In genomic region chr1:155273134-155273982, GRCh38 we compare ENCODE assay signal across 8 cellular contexts. TPM values are rescaled to one million over a fixed set of nuclear protein-coding genes. Genes with fewer than 3 reads are reported as not detected.
DNase-seq lines count a peak whose midpoint lies in the region; ATAC-seq and TF ChIP-seq lines count a peak whose summit lies in the region.

Gene CLK2 (minus strand): TSS chr1:155273504. CDS start chr1:155270977, 2,527 bp downstream.

- H3K27me3 ChIP-seq in OCI-LY3 (ENCODE audit: low read depth, low read length): no peaks in the 10 kb centered on the region

- H4K20me1 ChIP-seq in OCI-LY3 (ENCODE audit: insufficient read depth, low read length): peaks cover 7% of the 10 kb centered on the region; the same call in 1 of the 2 replicates

- H3K4me3 ChIP-seq in OCI-LY3 (ENCODE audit: low read length): peak within 1 kb of the TSS; percentile 92

- H3K27me3 Mint-ChIP-seq in Calu3 (ENCODE audit: unreplicated experiment): no peaks in the 10 kb centered on the region
- no peaks in the 10 kb centered on the region for H3K27me3 Mint-ChIP-seq in mesothelial cell of epicardium (ENCODE audit: low read depth)

- peaks cover 72% of the 10 kb centered on the region for H3K36me3 Mint-ChIP-seq in Calu3 (ENCODE audit: insufficient read depth, unreplicated experiment)
- H3K36me3 Mint-ChIP-seq in mesothelial cell of epicardium: peaks cover 11% of the 10 kb centered on the region

- H3K27ac Mint-ChIP-seq in Calu3 (ENCODE audit: unreplicated experiment): peak within 1 kb of the TSS; percentile 55
- peak within 1 kb of the TSS; percentile 97 for H3K27ac Mint-ChIP-seq in mesothelial cell of epicardium

- ATAC-seq in GM21515 (IDR thresholded peaks at IDR 0.05; ENCODE audit: unreplicated experiment): peak; percentile 68

- intact Hi-C loops in Calu3 (cut with micrococcal nuclease; ENCODE audit: unreplicated experiment): no loop called here

- H3K4me1 Mint-ChIP-seq in Calu3 (ENCODE audit: low read depth, unreplicated experiment) (peaks cover 20% of the 10 kb centered on the region), mesothelial cell of epicardium (peaks cover 30% of the 10 kb centered on the region)

- peak within 1 kb of the TSS; percentile 92 for H3K9ac ChIP-seq in OCI-LY3 (ENCODE audit: low read length)

- in situ Hi-C loops in endometrial microvascular endothelial cells (cut with HindIII; ENCODE audit: inconsistent ontology term, low pct_unique_long_range_greater_than_20kb, low sequenced_read_pairs): no loop called here

- H3K4me3 Mint-ChIP-seq in Calu3 (ENCODE audit: low read depth, unreplicated experiment) (peak within 1 kb of the TSS; percentile 86), mesothelial cell of epicardium (peak within 1 kb of the TSS; percentile 96)

- no peaks in the 10 kb centered on the region for H3K9me3 Mint-ChIP-seq in Calu3 (ENCODE audit: low read depth, unreplicated experiment)
- no peaks in the 10 kb centered on the region for H3K9me3 Mint-ChIP-seq in mesothelial cell of epicardium

- H2AFZ ChIP-seq in OCI-LY3 (ENCODE audit: low read depth, low read length): peak within 1 kb of the TSS; percentile 55

- CTCF ChIA-PET in Calu3 (lab: Charles Lee): interaction anchor here (0.5 to 1.6 kb wide), 10 partner anchors 13 to 559 kb away, joined by 3 to 11 read pairs (median 5); partner anchors contain the start of genes FDPS and KRTCAP2

- peak within 1 kb of the TSS; percentile 91 for H3K4me2 ChIP-seq in OCI-LY3 (ENCODE audit: low read length)

- peaks cover 35% of the 10 kb centered on the region for H3K79me2 ChIP-seq in OCI-LY3 (ENCODE audit: low read length)

- BruUV-seq in Calu3 (replicated peaks; lab: Mats Ljungman, UMichigan): no TSS peak

- H3K36me3 ChIP-seq in OCI-LY3 (replicated peaks; ENCODE audit: low read depth, low read length): peaks cover 30% of the 10 kb centered on the region

- H3K9me3 ChIP-seq in OCI-LY3 (ENCODE audit: insufficient read depth, low read length): no peaks in the 10 kb centered on the region

- peak within 1 kb of the TSS; percentile 71 for H3K27ac ChIP-seq in OCI-LY3 (ENCODE audit: low read length)

- peaks cover 20% of the 10 kb centered on the region for H3K4me1 ChIP-seq in OCI-LY3 (ENCODE audit: low read length)

- TF ChIP-seq CTCF in Calu3 (IDR thresholded peaks at IDR 0.05; ENCODE audit: unreplicated experiment) (no peak), OCI-LY3 (IDR thresholded peaks at IDR 0.05; ENCODE audit: low read depth, low read length) (no peak), mesothelial cell of epicardium (IDR thresholded peaks at IDR 0.05; ENCODE audit: unreplicated experiment) (no peak)

- DNase-seq in Calu3: peak; percentile 99
- peak; percentile 100 for DNase-seq in HuH-7.5 (ENCODE audit: low spot score)
- DNase-seq in activated CD8-positive, alpha-beta memory T cell treated with anti-CD3 and anti-CD28 coated beads, Interleukin-2, amount 50 U/mL, for 4 hours: peak; percentile 98
- DNase-seq in mesothelial cell of epicardium (ENCODE audit: low spot score in 2 of 2, unreplicated experiment in 2 of 2): peak; percentile 88 to 92
- peak; percentile 98 for DNase-seq in stimulated activated CD8-positive, alpha-beta memory T cell treated with anti-CD3 and anti-CD28 coated beads, Interleukin-15, amount 100 ng/mL, for 48 hours (ENCODE audit: low read depth in 2 of 2)

RNA-seq across cellular contexts. Expression of gene CLK2, which starts in this region (rescaled TPM):
- total RNA-seq in Calu3 (2022) (78.5 and 79.4 TPM in 2 replicates), endometrial microvascular endothelial cells (ENCODE audit: inconsistent ontology term) (33.1 TPM), mesothelial cell of epicardium (104 to 108 TPM (median 105 TPM) in 3 replicates)

Comparison
In these comparisons a context has a peak if more than half of its experiments do, and no peak if none do; other contexts are left out.
1. Peak in every context shown above with its lines: DNase-seq, ATAC-seq, H3K4me3 ChIP-seq and H3K27ac ChIP-seq.